10 cellular contexts compared by ENCODE assay signal in genomic region chr3:123089611-123090301, GRCh38. TPM values are rescaled to one million over a fixed set of nuclear protein-coding genes. Genes with fewer than 3 reads are reported as not detected.
DNase-seq lines count a peak whose midpoint lies in the region; ATAC-seq and TF ChIP-seq lines count a peak whose summit lies in the region.
"Had no signal": no experiment of that assay in that cellular context is flagged by ENCODE, and none has a peak within 500 bp of the region (broad histone marks: within the 10 kb centered on the region; RNA-seq: fewer than 3 reads in every experiment).

No MANE protein-coding gene starts in this region.

- H3K27ac ChIP-seq in endodermal cell (ENCODE audit: low read depth, low read length) = peak overlapping the region; percentile 96
- peak overlapping the region; percentile 28 for H3K27ac ChIP-seq in lower lobe of right lung
- H3K27ac ChIP-seq in spleen = peak overlapping the region in 2 of 8 donors; percentile 5 to 27

- H3K36me3 ChIP-seq in H7 (replicated peaks; ENCODE audit: control insufficient read depth, insufficient read depth, low read length) (peaks cover 4% of the 10 kb centered on the region), endodermal cell (ENCODE audit: control insufficient read depth, insufficient read depth, low read length) (peaks cover 60% of the 10 kb centered on the region), lower lobe of right lung (peaks cover 25% of the 10 kb centered on the region), spleen (peaks cover 0 to 57% (median 14%) of the 10 kb centered on the region in 6 donors)

- H3K36me3 Mint-ChIP-seq in endodermal cell (ENCODE audit: low read depth) = peaks cover 40% of the 10 kb centered on the region
- H3K36me3 Mint-ChIP-seq in T-helper 17 cell (ENCODE audit: low read depth) = peaks cover 8% of the 10 kb centered on the region

- H3K9me3 Mint-ChIP-seq in endodermal cell = no peaks in the 10 kb centered on the region

- H3K27me3 ChIP-seq in H7 (ENCODE audit: control insufficient read depth, insufficient read depth, low read length) (no peaks in the 10 kb centered on the region), endodermal cell (ENCODE audit: control insufficient read depth, insufficient read depth, low read length, poor library complexity, severe bottlenecking) (no peaks in the 10 kb centered on the region), lower lobe of right lung (ENCODE audit: low read depth) (no peaks in the 10 kb centered on the region), spleen (replicated peaks in 1 of 7) (no peaks in the 10 kb centered on the region)

- no peak for TF ChIP-seq CTCF in endodermal cell (conservative IDR thresholded peaks at IDR 0.05)
- TF ChIP-seq CTCF in lower lobe of right lung (IDR thresholded peaks at IDR 0.05) = no peak
- TF ChIP-seq CTCF in spleen (IDR thresholded peaks at IDR 0.05 in 8 of 11, conservative IDR thresholded peaks at IDR 0.05 in 3 of 11) = no peak

- H3K4me3 ChIP-seq in H7 (ENCODE audit: insufficient read depth, low read depth, low read length) (no peak overlapping the region), endodermal cell (ENCODE audit: low read length) (no peak overlapping the region), lower lobe of right lung (no peak overlapping the region), spleen (no peak overlapping the region)

- H3K9ac ChIP-seq in endodermal cell (ENCODE audit: extremely low read depth, low read length, poor library complexity, severe bottlenecking) = no peak overlapping the region

- intact Hi-C loops in lower lobe of right lung (cut with DNase I) (no loop called here), spleen (cut with DNase I; ENCODE audit: low total_unique reads) (no loop called here)

- DNase-seq in H7 (peak; percentile 55), endodermal cell (peak; percentile 45), lower lobe of right lung (peak; percentile 70), spleen (peak; percentile 64), NCI-H524 treated with DMSO at 0.1 percent for 48 hours (lab: John Stamatoyannopoulos, UW) (no peak), GM19238 (ENCODE audit: insufficient read length, low spot score) (no peak), T-helper 17 cell (no peak)
- DNase-seq: KBM-7, SW 1271 had no signal

- 88 to 94% methylated on average over 9 to 12 of the region's 12 CpGs for WGBS in endodermal cell (ENCODE audit: insufficient coverage in 1 of 2, insufficient read length in 1 of 2), 2 experiments
- 66 to 86% (median 66%) methylated on average over 7 to 12 of the region's 12 CpGs for WGBS in spleen, 5 donors

- H3K4me1 ChIP-seq in endodermal cell (ENCODE audit: control insufficient read depth, insufficient read depth, low read length) (peaks cover 31% of the 10 kb centered on the region), lower lobe of right lung (peaks cover 22% of the 10 kb centered on the region), spleen (peaks cover 9 to 36% (median 22%) of the 10 kb centered on the region in 6 donors)

- ATAC-seq in lower lobe of right lung (peak; percentile 75 to 84), GM21447 (IDR thresholded peaks at IDR 0.05; ENCODE audit: unreplicated experiment) (no peak), T-helper 17 cell (no peak)

- no peak for TF ChIP-seq POLR2A in spleen (IDR thresholded peaks at IDR 0.05)

- H3K27ac Mint-ChIP-seq in endodermal cell (peak overlapping the region; percentile 20), T-helper 17 cell (no peak overlapping the region)

- peaks cover 49% of the 10 kb centered on the region for H3K4me1 Mint-ChIP-seq in endodermal cell
- H3K4me1 Mint-ChIP-seq in T-helper 17 cell = peaks cover 36% of the 10 kb centered on the region

- H3K9me3 ChIP-seq in endodermal cell (ENCODE audit: control insufficient read depth, low read length) (no peaks in the 10 kb centered on the region), lower lobe of right lung (no peaks in the 10 kb centered on the region), spleen (no peaks in the 10 kb centered on the region), T-helper 17 cell (ENCODE audit: control insufficient read depth, low read length, poor library complexity, severe bottlenecking) (no peaks in the 10 kb centered on the region)

- H3K27me3 Mint-ChIP-seq in endodermal cell (ENCODE audit: insufficient read depth) (no peaks in the 10 kb centered on the region), T-helper 17 cell (no peaks in the 10 kb centered on the region)

- no peak overlapping the region for H3K4me3 Mint-ChIP-seq in endodermal cell
- H3K4me3 Mint-ChIP-seq in T-helper 17 cell = no peak overlapping the region

RNA-seq across cellular contexts. Expression of gene PDIA5, which starts 22.9 kb away (rescaled TPM):
- 31.7 and 34.2 TPM in 2 replicates for total RNA-seq in H7 (2014; rRNA removed; shearing (Covaris generic))
- total RNA-seq in endodermal cell = 10 to 100 TPM; 57.5 to 68.3 TPM
- polyA plus RNA-seq in endodermal cell (2013, experiment 1 of 2) = 28.6 TPM
- polyA plus RNA-seq in endodermal cell (2013, experiment 2 of 2) = 31.1 TPM
- total RNA-seq in lower lobe of right lung = 29.3 TPM
- 10 to 100 TPM; 16.9 to 30.2 (median 22.1) TPM for total RNA-seq in spleen
- 1 to 10 TPM; 5.8 to 8.9 (median 7.3) TPM for polyA plus RNA-seq in spleen
- total RNA-seq in T-helper 17 cell = 1 to 10 TPM; 4.6 to 6.2 TPM

Comparison
In these comparisons a context has a peak if more than half of its experiments do, and no peak if none do; other contexts are left out.
1. DNase-seq: peak in H7 (single experiment), endodermal cell (single experiment), lower lobe of right lung (single experiment) and spleen (single experiment); none in NCI-H524 treated with DMSO at 0.1 percent for 48 hours (single experiment), GM19238 (single experiment) and T-helper 17 cell (0 of 3).
2. ATAC-seq: peak in lower lobe of right lung (2 of 2); none in GM21447 (single experiment) and T-helper 17 cell (single experiment).